ENCODE assay signal across 13 cellular contexts in the genomic region with DNA sequence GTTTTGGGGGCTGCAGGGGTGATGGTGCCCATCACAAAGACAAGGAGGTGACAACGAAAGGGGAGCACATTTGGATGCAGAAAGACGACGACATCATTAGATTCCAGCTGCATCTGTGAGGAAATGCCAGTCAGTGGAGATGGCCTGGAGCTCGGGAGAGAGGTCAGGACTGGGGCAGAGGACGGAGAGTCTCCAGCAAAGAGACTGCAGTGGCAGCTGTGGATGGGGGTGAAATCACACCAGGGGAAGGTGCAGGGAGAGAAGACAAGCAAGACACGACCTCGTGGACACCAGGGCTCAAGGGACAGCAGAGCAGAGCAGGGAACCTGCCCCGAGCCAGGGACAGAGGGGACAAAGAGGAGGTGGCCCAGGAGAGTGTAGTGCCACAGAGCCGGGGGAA.
"Had no signal": no experiment of that assay in that cellular context is flagged by ENCODE, and none has a peak within 500 bp of the region (broad histone marks: within the 10 kb centered on the region; RNA-seq: fewer than 3 reads in every experiment).

No MANE protein-coding gene starts in this region.

- H3K4me1 ChIP-seq: prostate gland, right lobe of liver had no signal

- H3K27ac ChIP-seq: prostate gland, right lobe of liver had no signal

- DNase-seq: activated CD4-positive, alpha-beta memory T cell treated with anti-CD3 and anti-CD28 coated beads for 36 hours; activated CD4-positive, alpha-beta T cell treated with anti-CD3 and anti-CD28 coated beads for 36 hours; activated CD8-positive, alpha-beta memory T cell treated with anti-CD3 and anti-CD28 coated beads, Interleukin-2, amount 10 ng/mL, durations not matched to agents 7 days and 5 days; activated naive CD4-positive, alpha-beta T cell treated with anti-CD3 and anti-CD28 coated beads for 36 hours; activated naive CD8-positive, alpha-beta T cell treated with anti-CD3 and anti-CD28 coated beads, Interleukin-2, amount 50 U/mL, for 24 hours; activated T-cell treated with anti-CD3 and anti-CD28 coated beads, Interleukin-2, amount 50 U/mL, for 1 hour; esophagus squamous epithelium; left ventricle myocardium superior; right lobe of liver; spleen; T-helper 17 cell had no signal

- FAIRE-seq: urothelium cell line had no signal

- H3K9me3 ChIP-seq: esophagus squamous epithelium, prostate gland, right lobe of liver, spleen had no signal

- H3K27me3 ChIP-seq: esophagus squamous epithelium, right lobe of liver, spleen had no signal

- H3K4me3 ChIP-seq: esophagus squamous epithelium, prostate gland, right lobe of liver, spleen had no signal

- H3K36me3 ChIP-seq: prostate gland, right lobe of liver had no signal

- ATAC-seq: activated CD4-positive, alpha-beta T cell treated with anti-CD3 and anti-CD28 coated beads for 36 hours; activated CD8-positive, alpha-beta memory T cell treated with anti-CD3 and anti-CD28 coated beads, Interleukin-2, amount 10 ng/mL, durations not matched to agents 7 days and 5 days; activated naive CD8-positive, alpha-beta T cell treated with anti-CD3 and anti-CD28 coated beads, Interleukin-2, amount 50 U/mL, for 24 hours; left ventricle myocardium superior; right lobe of liver; T-helper 17 cell had no signal
